In genomic region chr14:64971452-64971889, GRCh38 we compare ENCODE assay signal across 8 cellular contexts. TPM values are rescaled to one million over a fixed set of nuclear protein-coding genes. Genes with fewer than 3 reads are reported as not detected.
DNase-seq lines count a peak whose midpoint lies in the region; ATAC-seq, FAIRE-seq and TF ChIP-seq lines count a peak whose summit lies in the region.

No MANE protein-coding gene starts in this region.

- no peaks in the 10 kb centered on the region for H3K27me3 ChIP-seq in duodenal mucosa (ENCODE audit: control insufficient read depth in 1 of 2, insufficient read depth in 2 of 2, low read length in 2 of 2)

- peaks cover 0 to 2% of the 10 kb centered on the region in 2 donors for H3K27me3 Mint-ChIP-seq in natural killer cell treated with Interleukin-12 subunit alpha and Interleukin-12 subunit beta and Interleukin-15 and Interleukin-18, amount 100 ng/mL, for 72 hours

- no peak for FAIRE-seq in D721Med (lab: Jason Lieb, UNC)

- no peak overlapping the region for H3K27ac Mint-ChIP-seq in natural killer cell treated with Interleukin-12 subunit alpha and Interleukin-12 subunit beta and Interleukin-15 and Interleukin-18, amount 100 ng/mL, for 72 hours

- TF ChIP-seq CTCF in AG09309 (IDR thresholded peaks at IDR 0.05; ENCODE audit: control insufficient read depth, insufficient read depth, low read depth, low read length, missing control alignments) (no peak), LNCaP clone FGC (IDR thresholded peaks at IDR 0.05; ENCODE audit: control insufficient read depth, extremely low read depth, insufficient read depth) (no peak), D721Med (IDR thresholded peaks at IDR 0.05; ENCODE audit: insufficient read depth, missing control alignments) (no peak)

- DNase-seq in AG09309 (ENCODE audit: low read depth) (no peak), LNCaP clone FGC (ENCODE audit: low read depth) (no peak), SHP77 treated with DMSO at 0.1 percent for 48 hours (lab: John Stamatoyannopoulos, UW) (no peak), D721Med (ENCODE audit: insufficient read length, low spot score) (no peak)
- no peak for DNase-seq in natural killer cell treated with Interleukin-12 subunit alpha and Interleukin-12 subunit beta and Interleukin-15 and Interleukin-18, amount 100 ng/mL, for 72 hours (ENCODE audit: low spot score)

- peaks cover 20 to 32% of the 10 kb centered on the region in 2 donors for H3K4me1 ChIP-seq in duodenal mucosa (ENCODE audit: control insufficient read depth in 1 of 2, insufficient read depth in 2 of 2, low read length in 2 of 2)

- peak overlapping the region in 1 of 2 donors; percentile 60 for H3K9ac ChIP-seq in duodenal mucosa (ENCODE audit: low read depth in 1 of 2, low read length in 2 of 2)

- H3K4me1 Mint-ChIP-seq in natural killer cell treated with Interleukin-12 subunit alpha and Interleukin-12 subunit beta and Interleukin-15 and Interleukin-18, amount 100 ng/mL, for 72 hours (ENCODE audit: low read depth in 2 of 2) = peaks cover 5% of the 10 kb centered on the region in 2 donors

- H3K4me3 ChIP-seq in AG09309 (ENCODE audit: control insufficient read depth, low read depth, low read length) = peak overlapping the region; percentile 67
- peak overlapping the region; percentile 55 for H3K4me3 ChIP-seq in LNCaP clone FGC (ENCODE audit: low read depth, low read length)
- peak overlapping the region; percentile 74 to 76 for H3K4me3 ChIP-seq in duodenal mucosa (ENCODE audit: low read depth in 1 of 2, low read length in 2 of 2)

- H3K27ac ChIP-seq in duodenal mucosa (ENCODE audit: low read depth, low read length) = no peak overlapping the region

- H3K36me3 ChIP-seq in duodenal mucosa (ENCODE audit: control insufficient read depth in 1 of 2, insufficient read depth in 2 of 2, low read length in 2 of 2) = no peaks in the 10 kb centered on the region

- no peaks in the 10 kb centered on the region for H3K9me3 Mint-ChIP-seq in natural killer cell treated with Interleukin-12 subunit alpha and Interleukin-12 subunit beta and Interleukin-15 and Interleukin-18, amount 100 ng/mL, for 72 hours

- peak overlapping the region; percentile 41 for H3K4me3 Mint-ChIP-seq in natural killer cell treated with Interleukin-12 subunit alpha and Interleukin-12 subunit beta and Interleukin-15 and Interleukin-18, amount 100 ng/mL, for 72 hours

- H3K9me3 ChIP-seq in duodenal mucosa (ENCODE audit: control insufficient read depth in 1 of 2, low read length in 2 of 2) = no peaks in the 10 kb centered on the region

- no peaks in the 10 kb centered on the region for H3K36me3 Mint-ChIP-seq in natural killer cell treated with Interleukin-12 subunit alpha and Interleukin-12 subunit beta and Interleukin-15 and Interleukin-18, amount 100 ng/mL, for 72 hours

- no peak for ATAC-seq in natural killer cell treated with Interleukin-12 subunit alpha and Interleukin-12 subunit beta and Interleukin-15 and Interleukin-18, amount 100 ng/mL, for 72 hours
- no peak for ATAC-seq in GM18870 (IDR thresholded peaks at IDR 0.05; ENCODE audit: unreplicated experiment)
- no peak for ATAC-seq in HG03039 (IDR thresholded peaks at IDR 0.05; ENCODE audit: unreplicated experiment)

RNA-seq across cellular contexts. Expression of gene RAB15, which starts 0.7 kb away (rescaled TPM):
- total RNA-seq in natural killer cell treated with Interleukin-12 subunit alpha and Interleukin-12 subunit beta and Interleukin-15 and Interleukin-18, amount 100 ng/mL, for 72 hours = 1 to 10 TPM; 1.8 to 2.1 TPM

RNA-seq across cellular contexts. Expression of gene FNTB, which starts 15.2 kb away (rescaled TPM):
- total RNA-seq in natural killer cell treated with Interleukin-12 subunit alpha and Interleukin-12 subunit beta and Interleukin-15 and Interleukin-18, amount 100 ng/mL, for 72 hours = 10 to 100 TPM; 13.4 to 30.9 TPM

RNA-seq across cellular contexts. Expression of gene GPX2, which starts 28.9 kb away (rescaled TPM):
- not detected for total RNA-seq in natural killer cell treated with Interleukin-12 subunit alpha and Interleukin-12 subunit beta and Interleukin-15 and Interleukin-18, amount 100 ng/mL, for 72 hours

RNA-seq across cellular contexts. Expression of gene CHURC1, which starts 57.2 kb away (rescaled TPM):
- total RNA-seq in natural killer cell treated with Interleukin-12 subunit alpha and Interleukin-12 subunit beta and Interleukin-15 and Interleukin-18, amount 100 ng/mL, for 72 hours = 10 to 100 TPM; 27.8 to 38.6 TPM
